In the genomic region with DNA sequence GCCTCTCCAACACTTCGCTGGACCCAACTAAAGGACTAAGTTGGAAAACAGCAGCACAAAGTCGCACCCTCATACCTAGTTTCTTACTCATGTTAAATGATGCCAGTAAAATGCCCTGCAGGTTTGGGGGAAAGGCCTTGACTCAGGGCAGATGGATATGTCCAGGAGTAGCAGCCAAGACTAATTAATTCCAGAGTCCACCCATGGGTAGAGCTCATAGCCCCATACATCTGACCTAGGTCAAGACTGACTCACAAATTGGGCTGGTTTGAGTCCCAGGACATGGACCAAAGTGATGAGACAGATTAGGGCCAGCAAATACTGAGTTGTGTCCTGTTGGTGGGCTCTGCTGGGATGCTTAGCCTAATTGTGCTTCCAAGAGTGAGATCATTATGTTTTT, we compare ENCODE assay signal across 19 cellular contexts.
DNase-seq lines count a peak whose midpoint lies in the region; ATAC-seq and TF ChIP-seq lines count a peak whose summit lies in the region.
"Had no signal": no experiment of that assay in that cellular context is flagged by ENCODE, and none has a peak within 500 bp of the region (broad histone marks: within the 10 kb centered on the region; RNA-seq: fewer than 3 reads in every experiment).

No MANE protein-coding gene starts in this region.

- H3K9me3 ChIP-seq in osteoblast (ENCODE audit: low read depth, low read length) (no peaks in the 10 kb centered on the region), spleen (no peaks in the 10 kb centered on the region)
- H3K9me3 ChIP-seq: heart left ventricle, mucosa of descending colon, thyroid gland had no signal

- no peak overlapping the region for H2AFZ ChIP-seq in osteoblast (ENCODE audit: low read length)

- H3K79me2 ChIP-seq in osteoblast (ENCODE audit: insufficient read depth, low read length): no peaks in the 10 kb centered on the region

- H3K27ac ChIP-seq in osteoblast (ENCODE audit: low read depth, low read length) (no peak overlapping the region), spleen (no peak overlapping the region)
- H3K27ac ChIP-seq: heart left ventricle, thyroid gland, VCaP had no signal

- no peaks in the 10 kb centered on the region for H3K36me3 ChIP-seq in osteoblast (ENCODE audit: insufficient read depth, low read length)
- H3K36me3 ChIP-seq in spleen: no peaks in the 10 kb centered on the region
- H3K36me3 ChIP-seq: heart left ventricle, thyroid gland had no signal

- H3K27me3 ChIP-seq in osteoblast (ENCODE audit: insufficient read depth, low read length) (no peaks in the 10 kb centered on the region), spleen (replicated peaks in 1 of 7) (no peaks in the 10 kb centered on the region)
- H3K27me3 ChIP-seq: heart left ventricle, thyroid gland had no signal

- H3K4me1 ChIP-seq in osteoblast (ENCODE audit: insufficient read depth, low read length) (peaks cover 13% of the 10 kb centered on the region), spleen (peaks cover 2 to 16% (median 10%) of the 10 kb centered on the region in 6 donors)
- H3K4me1 ChIP-seq: thyroid gland had no signal

- no peak for TF ChIP-seq CTCF in osteoblast (IDR thresholded peaks at IDR 0.05; ENCODE audit: extremely low read depth, low read depth, low read length)
- no peak for TF ChIP-seq CTCF in spleen (IDR thresholded peaks at IDR 0.05 in 8 of 11, conservative IDR thresholded peaks at IDR 0.05 in 3 of 11)

- TF ChIP-seq POLR2A in spleen (IDR thresholded peaks at IDR 0.05): no peak

- H4K20me1 ChIP-seq in osteoblast (ENCODE audit: insufficient read depth, low read length): no peaks in the 10 kb centered on the region

- H3K4me3 ChIP-seq in osteoblast (ENCODE audit: insufficient read depth, low read length) (no peak overlapping the region), spleen (no peak overlapping the region)
- H3K4me3 ChIP-seq: heart left ventricle, mucosa of descending colon, thyroid gland had no signal

- peak; percentile 68 for DNase-seq in ELR (ENCODE audit: low read depth)
- DNase-seq in M059J (ENCODE audit: low read depth): peak; percentile 98
- peak; percentile 24 for DNase-seq in dedifferentiated amniotic fluid mesenchymal stem cell (ENCODE audit: extremely low spot score)
- DNase-seq in osteoblast (ENCODE audit: insufficient read length, low spot score, missing footprints): peak; percentile 69
- DNase-seq in spleen: no peak
- no peak for DNase-seq in retina
- no peak for DNase-seq in medulla oblongata (ENCODE audit: extremely low spot score)
- DNase-seq in left colon: no peak
- DNase-seq: activated CD8-positive, alpha-beta T cell treated with anti-CD3 and anti-CD28 coated beads, Interleukin-2, amount 10 ng/mL, durations not matched to agents 7 days and 5 days; activated naive CD8-positive, alpha-beta T cell treated with anti-CD3 and anti-CD28 coated beads, Interleukin-2, amount 50 U/mL, for 24 hours; CD4-positive, CD25-positive, alpha-beta regulatory T cell; endodermal cell; heart left ventricle; KG1; mucosa of descending colon; NCI-H1417; stimulated activated CD4-positive, alpha-beta T cell treated with anti-CD3 and anti-CD28 coated beads, Interleukin-4, amount 100 ng/mL, for 4 hours; thyroid gland had no signal

- H3K4me2 ChIP-seq in osteoblast (ENCODE audit: insufficient read depth, low read length): peak overlapping the region; percentile 17

- WGBS in spleen, 5 donors: 93 to 100% (median 98%) methylated on average over 2 of the region's 2 CpGs

- no peak for ATAC-seq in left colon
- ATAC-seq: activated CD8-positive, alpha-beta T cell treated with anti-CD3 and anti-CD28 coated beads, Interleukin-2, amount 10 ng/mL, durations not matched to agents 7 days and 5 days; activated naive CD8-positive, alpha-beta T cell treated with anti-CD3 and anti-CD28 coated beads, Interleukin-2, amount 50 U/mL, for 24 hours; mucosa of descending colon had no signal

- intact Hi-C loops in spleen (cut with DNase I; ENCODE audit: low total_unique reads) (loop anchor here (10.0 kb wide), 1 partner anchor 195 kb away; no protein-coding TSS in a partner anchor), left colon (cut with DNase I, micrococcal nuclease) (no loop called here)

Comparison
In these comparisons a context has a peak if more than half of its experiments do, and no peak if none do; other contexts are left out.
1. DNase-seq: peak in ELR (single experiment), M059J (single experiment), dedifferentiated amniotic fluid mesenchymal stem cell (single experiment) and osteoblast (single experiment); none in spleen (single experiment), retina (single experiment), medulla oblongata (single experiment) and left colon (0 of 2).